11 cellular contexts compared by ENCODE assay signal in the genomic region with DNA sequence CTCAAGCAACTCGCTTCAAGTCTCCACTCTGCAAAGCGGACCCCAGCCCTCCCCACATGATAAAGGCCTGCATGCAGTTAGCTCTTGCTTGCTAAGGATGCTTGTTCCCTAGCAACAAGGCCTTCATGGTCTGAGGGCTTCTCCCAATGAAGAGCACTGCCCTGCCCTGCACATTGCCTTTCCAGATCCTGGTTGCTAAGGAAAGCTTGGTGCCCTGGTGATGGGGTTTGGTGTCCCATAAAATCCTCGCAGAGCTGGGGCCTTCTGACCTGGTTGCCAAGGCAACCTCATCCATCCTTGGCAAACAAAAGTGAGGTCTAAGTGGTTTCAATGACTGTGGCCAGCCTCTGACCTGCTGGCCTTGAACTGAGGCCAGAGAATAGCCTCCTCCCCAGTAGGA. TPM values are rescaled to one million over a fixed set of nuclear protein-coding genes. Genes with fewer than 3 reads are reported as not detected.
A peak's percentile ranks its signal among the peaks of the same experiment; 100 is the strongest.
DNase-seq lines count a peak whose midpoint lies in the region; ATAC-seq and TF ChIP-seq lines count a peak whose summit lies in the region.
"Had no signal": no experiment of that assay in that cellular context is flagged by ENCODE, and none has a peak within 500 bp of the region (broad histone marks: within the 10 kb centered on the region; RNA-seq: fewer than 3 reads in every experiment).

No MANE protein-coding gene starts in this region.

- H3K4me1 Mint-ChIP-seq in Caco-2 (ENCODE audit: low read depth, unreplicated experiment) (peaks cover 35% of the 10 kb centered on the region), glutamatergic neuron (ENCODE audit: low read depth, unreplicated experiment) (peaks cover 12% of the 10 kb centered on the region)

- H3K4me3 Mint-ChIP-seq in Caco-2 (ENCODE audit: unreplicated experiment) (peak overlapping the region; percentile 38), glutamatergic neuron (ENCODE audit: unreplicated experiment) (peak overlapping the region; percentile 49)

- peak in 1 of 2 experiments; percentile 43 for DNase-seq in Caco-2
- DNase-seq in M059J (ENCODE audit: low read depth), result peak; percentile 70
- DNase-seq in glutamatergic neuron, result no peak
- DNase-seq in skeletal muscle cell (ENCODE audit: low read depth), result no peak
- no peak for DNase-seq in NCI-H446 treated with DMSO at 0.1 percent for 48 hours (lab: John Stamatoyannopoulos, UW)
- no peak for DNase-seq in ACHN
- DNase-seq in AG20443 (ENCODE audit: low spot score), result no peak
- DNase-seq: central memory CD4-positive, alpha-beta T cell; GF-D8; NCI-H526 had no signal

- no TSS peak for BruUV-seq in Caco-2 (replicated peaks; lab: Mats Ljungman, UMichigan)

- no peak for TF ChIP-seq CTCF in Caco-2 (IDR thresholded peaks at IDR 0.05; ENCODE audit: insufficient read depth in 1 of 2, low read depth in 1 of 2, low read length in 1 of 2, severe bottlenecking in 1 of 2, unreplicated experiment in 1 of 2)
- TF ChIP-seq CTCF in glutamatergic neuron (IDR thresholded peaks at IDR 0.05; ENCODE audit: partially characterized antibody, unreplicated experiment), result no peak

- H3K4me3 ChIP-seq in Caco-2 (ENCODE audit: low read depth, low read length) (no peak overlapping the region), skeletal muscle cell (ENCODE audit: low read depth, low read length) (peak overlapping the region; percentile 3)

- no peaks in the 10 kb centered on the region for H3K27me3 Mint-ChIP-seq in Caco-2 (ENCODE audit: insufficient read depth, unreplicated experiment)
- H3K27me3 Mint-ChIP-seq in glutamatergic neuron (ENCODE audit: unreplicated experiment), result peaks cover 3% of the 10 kb centered on the region

- H3K9me3 Mint-ChIP-seq in Caco-2 (ENCODE audit: unreplicated experiment), result no peaks in the 10 kb centered on the region
- H3K9me3 Mint-ChIP-seq in glutamatergic neuron (ENCODE audit: unreplicated experiment), result peaks cover 4% of the 10 kb centered on the region

- POLR2A ChIA-PET in Caco-2 (lab: Charles Lee), result interaction anchor here (0.5 to 1.1 kb wide), 3 partner anchors 12 to 138 kb away, joined by 3 to 4 read pairs (median 3); partner anchors contain the start of genes RPL18 and SPHK2

- H3K36me3 Mint-ChIP-seq in Caco-2 (ENCODE audit: insufficient read depth, unreplicated experiment), result peaks cover 87% of the 10 kb centered on the region
- no peaks in the 10 kb centered on the region for H3K36me3 Mint-ChIP-seq in glutamatergic neuron (ENCODE audit: unreplicated experiment)

- peaks cover 62% of the 10 kb centered on the region for H3K4me1 ChIP-seq in Caco-2

- H3K27me3 ChIP-seq in Caco-2 (replicated peaks; ENCODE audit: control insufficient read depth, insufficient read depth, low read length), result no peaks in the 10 kb centered on the region

- H3K27ac Mint-ChIP-seq in Caco-2 (ENCODE audit: unreplicated experiment) (peak overlapping the region; percentile 93), glutamatergic neuron (ENCODE audit: unreplicated experiment) (no peak overlapping the region)

- 0 out of 2 replicates have a peak, but pooled peaks cover 1% of the 10 kb centered on the region for H3K36me3 ChIP-seq in Caco-2 (ENCODE audit: control insufficient read depth, insufficient read depth, low read length)

- in situ Hi-C loops in ACHN (cut with HindIII; ENCODE audit: low pct_ligation_motif_present, low pct_unique_long_range_greater_than_20kb, low sequenced_read_pairs), result no loop called here

- intact Hi-C loops in Caco-2 (cut with micrococcal nuclease; ENCODE audit: unreplicated experiment), result no loop called here

- H3K9me3 ChIP-seq in Caco-2, result no peaks in the 10 kb centered on the region

- CTCF ChIA-PET in Caco-2 (lab: Charles Lee), result no interaction called here

- ATAC-seq in GM21423 (IDR thresholded peaks at IDR 0.05; ENCODE audit: unreplicated experiment), result no peak

RNA-seq across cellular contexts. Expression of gene DBP, which starts 5.9 kb away (rescaled TPM):
- total RNA-seq in Caco-2 (2022), result 17.4 and 17.7 TPM in 2 replicates
- 18.5 and 20.1 TPM in 2 replicates for total RNA-seq in M059J (2014; rRNA removed; shearing (Covaris generic))
- total RNA-seq in glutamatergic neuron (ENCODE audit: unreplicated experiment), result 2.9 TPM

RNA-seq across cellular contexts. Expression of gene SPHK2, which starts 11.9 kb away (rescaled TPM):
- total RNA-seq in Caco-2 (2022) (134 and 140 TPM in 2 replicates), glutamatergic neuron (ENCODE audit: unreplicated experiment) (146 TPM)
- total RNA-seq in M059J (2014; rRNA removed; shearing (Covaris generic)), result 2.9 and 5.4 TPM in 2 replicates

RNA-seq across cellular contexts. Expression of gene RPL18, which starts 12.3 kb away (rescaled TPM):
- total RNA-seq in Caco-2 (2022) (1,812 and 1,896 TPM in 2 replicates), glutamatergic neuron (ENCODE audit: unreplicated experiment) (1,011 TPM)
- total RNA-seq in M059J (2014; rRNA removed; shearing (Covaris generic)), result 1,286 and 1,602 TPM in 2 replicates

RNA-seq across cellular contexts. Expression of gene CA11, which starts 14.7 kb away (rescaled TPM):
- total RNA-seq in Caco-2 (2022) (10.5 and 15.9 TPM in 2 replicates), glutamatergic neuron (ENCODE audit: unreplicated experiment) (7.8 TPM)
- 1.9 and 5.1 TPM in 2 replicates for total RNA-seq in M059J (2014; rRNA removed; shearing (Covaris generic))

RNA-seq across cellular contexts. Expression of gene FAM83E, which starts 16.4 kb away (rescaled TPM):
- total RNA-seq in Caco-2 (2022), result 5.8 and 6.8 TPM in 2 replicates
- 0.89 TPM in 1 of 2 replicates, not detected in the other for total RNA-seq in M059J (2014; rRNA removed; shearing (Covaris generic))
- total RNA-seq in glutamatergic neuron (ENCODE audit: unreplicated experiment), result 1.5 TPM

Comparison
In these comparisons a context has a peak if more than half of its experiments do, and no peak if none do; other contexts are left out.
1. RNA of gene SPHK2, which starts 11.9 kb away (total RNA-seq): 146 TPM in glutamatergic neuron (single experiment) and 134 to 140 TPM in Caco-2; 2.9 to 5.4 TPM in M059J; every median in the first group is over 10 times any median in the second.